Comparison of ENCODE assay signal across 13 cellular contexts in the genomic region with DNA sequence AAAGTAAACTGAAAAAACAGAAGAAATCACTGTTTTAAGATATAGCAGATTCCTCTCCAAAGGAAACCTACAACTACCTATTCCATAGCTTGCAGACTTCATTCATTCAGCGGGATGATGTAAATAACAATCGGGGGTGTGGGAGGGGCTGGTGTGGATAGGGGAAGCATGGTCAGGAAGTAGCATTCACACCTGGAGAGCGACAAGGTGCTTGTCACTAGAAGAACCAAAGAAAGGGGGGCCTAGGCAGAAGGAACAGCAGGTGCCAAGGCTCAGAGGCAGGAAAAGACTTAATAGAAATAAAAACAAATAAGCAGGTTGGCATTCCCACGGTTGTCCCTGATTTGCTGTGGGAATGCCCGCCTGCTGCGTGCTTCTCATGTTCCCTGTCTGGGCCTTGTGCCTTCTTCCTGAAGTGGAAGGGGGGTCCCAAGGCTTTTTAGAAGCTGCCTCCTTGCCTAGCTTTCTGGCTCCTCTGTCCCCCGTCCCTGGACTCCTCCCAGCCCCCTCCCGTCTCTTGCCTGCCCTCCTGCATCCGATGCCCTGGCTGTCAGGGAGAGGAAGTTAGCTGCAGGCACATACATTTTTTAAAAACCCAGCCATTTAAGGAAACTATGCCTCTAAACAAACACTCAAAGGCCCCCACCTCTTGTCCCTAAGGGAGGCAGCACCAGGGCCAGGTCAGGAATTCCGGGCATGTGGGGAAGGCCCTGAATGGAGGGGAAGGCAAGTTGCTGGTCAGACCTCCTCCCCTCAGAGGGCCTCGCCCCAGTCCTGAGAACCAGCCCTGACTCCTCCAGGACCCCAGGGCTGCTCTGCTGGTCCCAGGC. TPM values are rescaled to one million over a fixed set of nuclear protein-coding genes. Genes with fewer than 3 reads are reported as not detected.
A peak's percentile ranks its signal among the peaks of the same experiment; 100 is the strongest.
DNase-seq lines count a peak whose midpoint lies in the region; ATAC-seq, FAIRE-seq and TF ChIP-seq lines count a peak whose summit lies in the region.
"Had no signal": no experiment of that assay in that cellular context is flagged by ENCODE, and none has a peak within 500 bp of the region (broad histone marks: within the 10 kb centered on the region; RNA-seq: fewer than 3 reads in every experiment).

No MANE protein-coding gene starts in this region.

- peaks cover 84% of the 10 kb centered on the region for H3K27me3 Mint-ChIP-seq in Calu3 (ENCODE audit: unreplicated experiment)
- H3K27me3 Mint-ChIP-seq: activated naive CD8-positive, alpha-beta T cell treated with anti-CD3 and anti-CD28 coated beads for 36 hours had no signal

- H3K9me3 Mint-ChIP-seq in Calu3 (ENCODE audit: low read depth, unreplicated experiment) = no peaks in the 10 kb centered on the region
- H3K9me3 Mint-ChIP-seq: activated B cell treated with CpG ODN at 0.5 μM for 24 hours; activated naive CD8-positive, alpha-beta T cell treated with anti-CD3 and anti-CD28 coated beads for 36 hours had no signal

- FAIRE-seq in A549 (lab: Jason Lieb, UNC) = no peak

- no peak overlapping the region for H3K27ac Mint-ChIP-seq in Calu3 (ENCODE audit: unreplicated experiment)
- H3K27ac Mint-ChIP-seq: activated B cell treated with CpG ODN at 0.5 μM for 24 hours; activated naive CD8-positive, alpha-beta T cell treated with anti-CD3 and anti-CD28 coated beads for 36 hours had no signal

- H3K4me2 ChIP-seq in A549 = peak overlapping the region; percentile 44

- H3K4me3 ChIP-seq in A549 = no peak overlapping the region
- H3K4me3 ChIP-seq in ascending aorta = no peak overlapping the region

- TF ChIP-seq EP300 in A549 (IDR thresholded peaks at IDR 0.05) = no peak

- no peaks in the 10 kb centered on the region for H3K36me3 ChIP-seq in ascending aorta

- peak overlapping the region in 1 of 2 experiments; percentile 24; a peak in 2 of 6 replicates for H3K27ac ChIP-seq in A549
- H3K27ac ChIP-seq in ascending aorta = peak overlapping the region; percentile 75 to 89

- no peaks in the 10 kb centered on the region for H3K27me3 ChIP-seq in ascending aorta

- CTCF ChIA-PET in A549 (lab: Yijun Ruan, JAX) = interaction anchor here (0.9 to 41.5 kb wide), 4 partner anchors 8 to 161 kb away, joined by 4 to 1740 read pairs (median 55); no protein-coding TSS in a partner anchor
- CTCF ChIA-PET in Calu3 (lab: Charles Lee) = no interaction called here

- H3K4me1 ChIP-seq in A549 (peaks cover 39% of the 10 kb centered on the region), ascending aorta (peaks cover 4 to 30% of the 10 kb centered on the region in 2 donors)

- no peak for TF ChIP-seq RAD21 in A549 (conservative IDR thresholded peaks at IDR 0.05 in 1 of 2, IDR thresholded peaks at IDR 0.05 in 1 of 2)

- H3K36me3 Mint-ChIP-seq in Calu3 (ENCODE audit: insufficient read depth, unreplicated experiment) = no peaks in the 10 kb centered on the region
- H3K36me3 Mint-ChIP-seq: activated naive CD8-positive, alpha-beta T cell treated with anti-CD3 and anti-CD28 coated beads for 36 hours had no signal

- no peaks in the 10 kb centered on the region for H3K4me1 Mint-ChIP-seq in Calu3 (ENCODE audit: low read depth, unreplicated experiment)

- no peak for TF ChIP-seq POLR2A in A549 (IDR thresholded peaks at IDR 0.05; ENCODE audit: low read length)

- POLR2A ChIA-PET in A549 (lab: Yijun Ruan, JAX) = interaction anchor here (0.7 kb wide), 1 partner anchor 60 kb away, joined by 5 read pairs; no protein-coding TSS in a partner anchor

- peak in 1 of 2 experiments; percentile 58 for DNase-seq in A549 (ENCODE audit: low read depth in 1 of 2, low spot score in 1 of 2)
- DNase-seq in EL = peak; percentile 73
- peak in 1 of 2 donors; percentile 76 for DNase-seq in ascending aorta (ENCODE audit: low spot score in 2 of 2)
- peak; percentile 76 for DNase-seq in iPS-NIHi7 (ENCODE audit: extremely low spot score)
- no peak for DNase-seq in Calu3
- DNase-seq in NCI-H510A (lab: John Stamatoyannopoulos, UW) = no peak
- DNase-seq in SK-N-DZ (ENCODE audit: low spot score) = no peak
- DNase-seq: activated B cell treated with CpG ODN at 0.5 μM for 24 hours; activated naive CD8-positive, alpha-beta T cell treated with anti-CD3 and anti-CD28 coated beads for 36 hours; DMS79; NCI-H1105 treated with DMSO at 0.1 percent for 48 hours had no signal

- ATAC-seq in A549 (peak in 1 of 2 experiments; percentile 64; a peak in 3 of 6 replicates), HG02885 (IDR thresholded peaks at IDR 0.05; ENCODE audit: poor library complexity, unreplicated experiment) (no peak)
- ATAC-seq: esophagus mucosa had no signal

- 49% methylated on average over 11 of the region's 11 CpGs for WGBS in A549 (ENCODE audit: missing lambda C conversion rate)

- H3K4me3 Mint-ChIP-seq in Calu3 (ENCODE audit: low read depth, unreplicated experiment) = no peak overlapping the region
- H3K4me3 Mint-ChIP-seq: activated B cell treated with CpG ODN at 0.5 μM for 24 hours; activated naive CD8-positive, alpha-beta T cell treated with anti-CD3 and anti-CD28 coated beads for 36 hours had no signal

- BruUV-seq in Calu3 (replicated peaks; lab: Mats Ljungman, UMichigan) = no TSS peak

- intact Hi-C loops in ascending aorta (cut with DNase I) = loop anchor here (5.0 to 10.0 kb wide), 2 partner anchors 69 to 573 kb away; a partner anchor contains a TSS
- intact Hi-C loops in Calu3 (cut with micrococcal nuclease; ENCODE audit: unreplicated experiment) = no loop called here

- H3K9me3 ChIP-seq in A549 (no peaks in the 10 kb centered on the region), ascending aorta (no peaks in the 10 kb centered on the region)

- TF ChIP-seq CTCF in A549 (IDR thresholded peaks at IDR 0.05) (no peak), ascending aorta (IDR thresholded peaks at IDR 0.05) (no peak), Calu3 (IDR thresholded peaks at IDR 0.05; ENCODE audit: unreplicated experiment) (no peak)

TF ChIP-seq in A549, 52 proteins besides CTCF, POLR2A, EP300 and RAD21:
- no peak for TF ChIP-seq EHMT2 (IDR thresholded peaks at IDR 0.05; ENCODE audit: low read depth)
- no peak for TF ChIP-seq ZSCAN20 (CRISPR knock-in tag; IDR thresholded peaks at IDR 0.05)

RNA-seq across cellular contexts. Expression of a gene that starts 54.7 kb away (rescaled TPM):
- polyA plus RNA-seq in A549 (2011; rRNA removed) = 4.3 and 5.8 TPM in 2 replicates
- 4.6 and 5.1 TPM in 2 replicates for polyA plus RNA-seq in A549 (2012; cell fraction: cytosol; rRNA removed)
- 6.7 and 8.5 TPM in 2 replicates for polyA plus RNA-seq in A549 (2012; cell fraction: nucleus; rRNA removed)
- 5.3 to 6.2 TPM (median 5.4 TPM) in 3 replicates for polyA plus RNA-seq in A549 (2017; fragmentation: RNase III; extraction: RNeasy Plus Mini Kit Qiagen cat#74134 plus additional on column Dnase treatment)
- polyA minus RNA-seq in A549 (2011; rRNA and poly(A)+ RNA removed) = 10.4 and 11.2 TPM in 2 replicates
- 36.5 TPM for total RNA-seq in ascending aorta
- total RNA-seq in Calu3 (2022) = 8.1 and 11.5 TPM in 2 replicates
- polyA plus RNA-seq in SK-N-DZ (2014; cell fraction: cytosol; rRNA removed) = 0.31 TPM in 2 replicates
- polyA plus RNA-seq in SK-N-DZ (2014; cell fraction: nucleus; rRNA removed) = 1.1 and 1.5 TPM in 2 replicates

Comparison
In these comparisons a context has a peak if more than half of its experiments do, and no peak if none do; other contexts are left out.
1. DNase-seq: peak in EL (single experiment) and iPS-NIHi7 (single experiment); none in Calu3 (single experiment), NCI-H510A (single experiment) and SK-N-DZ (single experiment).